In the genomic region with DNA sequence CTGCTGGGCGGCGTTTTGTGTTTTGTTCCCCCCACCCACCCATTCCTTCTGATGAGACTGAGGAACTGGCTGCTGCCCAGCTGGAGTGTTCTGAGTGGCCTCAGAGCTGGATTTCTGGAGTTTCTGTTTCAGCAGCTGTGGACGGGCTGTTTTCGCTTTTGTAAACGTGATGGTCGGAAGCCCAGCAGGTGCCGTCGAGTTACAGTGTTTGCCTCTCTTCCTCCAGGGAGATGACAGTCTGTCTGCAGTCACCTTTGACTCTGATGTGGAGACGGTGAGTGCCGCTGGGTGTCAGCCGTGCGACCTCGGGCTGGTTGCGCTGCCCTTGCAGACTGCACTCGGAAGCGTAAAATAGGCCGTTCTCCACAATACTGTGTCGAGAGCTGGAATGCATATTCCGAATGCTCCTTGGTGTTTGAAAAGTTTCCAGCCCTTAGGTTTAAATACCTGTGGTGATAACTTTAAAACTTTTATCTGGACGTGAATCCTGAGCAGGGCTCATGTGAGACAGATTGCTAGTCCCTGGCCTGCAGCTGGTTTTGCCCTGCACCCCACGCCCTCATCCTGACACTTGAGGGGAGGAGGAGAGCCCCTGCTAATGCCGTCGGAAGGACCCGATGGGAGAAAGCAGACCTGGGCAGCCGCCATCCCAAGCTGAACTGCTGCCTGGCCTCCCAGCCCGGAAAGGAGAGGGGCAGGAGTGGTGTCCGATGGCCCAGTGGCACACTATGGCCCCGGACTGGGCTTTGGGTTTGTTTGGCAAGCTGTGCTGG, we compare ENCODE assay signal across 8 cellular contexts. TPM values are rescaled to one million over a fixed set of nuclear protein-coding genes. Genes with fewer than 3 reads are reported as not detected.
DNase-seq lines count a peak whose midpoint lies in the region; ATAC-seq, FAIRE-seq and TF ChIP-seq lines count a peak whose summit lies in the region.

No MANE protein-coding gene starts in this region.

- H3K36me3 ChIP-seq in HepG2 (replicated peaks in 1 of 2; ENCODE audit: control insufficient read depth in 1 of 2, insufficient read depth in 2 of 2, low read length in 2 of 2) (no peaks in the 10 kb centered on the region), BE2C (no peaks in the 10 kb centered on the region)

- TF ChIP-seq RAD21 in HepG2 (CRISPR knock-in tag; IDR thresholded peaks at IDR 0.05): peak; percentile 65

- peak; percentile 96 for FAIRE-seq in HepG2 (lab: Jason Lieb, UNC)

- in situ Hi-C loops in HepG2 (cut with HindIII; ENCODE audit: extremely low pct_ligation_motif_present, low pct_unique_long_range_greater_than_20kb): loop anchor here (5.0 to 10.0 kb wide), 2 partner anchors 78 to 100 kb away; no protein-coding TSS in a partner anchor

- peak; percentile 63 for ATAC-seq in GM21717 (IDR thresholded peaks at IDR 0.05; ENCODE audit: unreplicated experiment)
- peak; percentile 98 for ATAC-seq in HepG2
- no peak for ATAC-seq in GM19463 (IDR thresholded peaks at IDR 0.05; ENCODE audit: unreplicated experiment)

- no peak for TF ChIP-seq POLR2A in HepG2 (IDR thresholded peaks at IDR 0.05; ENCODE audit: insufficient read depth in 1 of 2, low read depth in 2 of 2, low read length in 2 of 2)

- intact Hi-C loops in HepG2 (cut with micrococcal nuclease; ENCODE audit: unreplicated experiment): loop anchor here (1.0 to 10.0 kb wide), 4 partner anchors 70 to 114 kb away; a partner anchor contains a TSS

- peak; percentile 93 for DNase-seq in RPMI8226
- peak; percentile 56 for DNase-seq in HepG2 (ENCODE audit: low spot score)
- DNase-seq in BE2C: no peak
- no peak for DNase-seq in AML-193 (lab: John Stamatoyannopoulos, UW)
- DNase-seq in RKO (ENCODE audit: low spot score): no peak

- H3K79me2 ChIP-seq in HepG2 (ENCODE audit: insufficient read depth, low read length): no peaks in the 10 kb centered on the region

- POLR2A ChIA-PET in HepG2 (lab: Yijun Ruan, JAX): no interaction called here

- no TSS peak for BruUV-seq in HepG2 (replicated peaks; lab: Mats Ljungman, UMichigan)

- CTCF ChIA-PET in HepG2 (lab: Yijun Ruan, JAX; ENCODE audit: low intra/inter-chr PET ratio, low total read pairs): interaction anchor here (1.2 to 1.5 kb wide), 3 partner anchors 96 to 143 kb away, joined by 3 to 7 read pairs (median 5); no protein-coding TSS in a partner anchor

- peak overlapping the region; percentile 14 to 55 (median 26); a peak in 4 of 6 replicates for H3K4me3 ChIP-seq in HepG2 (replicated peaks in 1 of 3; ENCODE audit: insufficient read depth in 1 of 3, low read depth in 2 of 3, low read length in 3 of 3)
- H3K4me3 ChIP-seq in BE2C (ENCODE audit: low read depth, low read length): no peak overlapping the region

- no peaks in the 10 kb centered on the region for H3K9me3 ChIP-seq in HepG2 (ENCODE audit: low read length)
- no peaks in the 10 kb centered on the region for H3K9me3 ChIP-seq in BE2C

- H3K4me1 ChIP-seq in HepG2 (ENCODE audit: insufficient read depth, low read length): peaks cover 19% of the 10 kb centered on the region
- H3K4me1 ChIP-seq in BE2C: no peaks in the 10 kb centered on the region; the same call in 1 of the 2 replicates

- peak overlapping the region; percentile 81 for H3K4me2 ChIP-seq in HepG2 (ENCODE audit: low read depth, low read length)

- H3K27me3 ChIP-seq in HepG2 (ENCODE audit: control insufficient read depth in 1 of 2, insufficient read depth in 2 of 2, low read length in 2 of 2): no peaks in the 10 kb centered on the region
- H3K27me3 ChIP-seq in BE2C: no peaks in the 10 kb centered on the region

- H3K27ac ChIP-seq in HepG2 (ENCODE audit: extremely low read length, insufficient read depth, low read length): no peak overlapping the region

- no peak overlapping the region for H2AFZ ChIP-seq in HepG2 (ENCODE audit: low read length)

- no peak for TF ChIP-seq EP300 in HepG2 (IDR thresholded peaks at IDR 0.05; ENCODE audit: low read depth in 2 of 2, low read length in 2 of 2)
- no peak for TF ChIP-seq EP300 in HepG2 (CRISPR knock-in tag; IDR thresholded peaks at IDR 0.05; ENCODE audit: borderline replicate concordance)

- 42% methylated on average over 8 of the region's 28 CpGs for WGBS in HepG2 (ENCODE audit: low lambda C conversion rate)

- peak; percentile 57 for TF ChIP-seq CTCF in GM12872 (IDR thresholded peaks at IDR 0.05; ENCODE audit: insufficient read depth, low read depth, low read length)
- peak; percentile 85 for TF ChIP-seq CTCF in HepG2 (CRISPR knock-in tag; IDR thresholded peaks at IDR 0.05)
- no peak for TF ChIP-seq CTCF in BE2C (IDR thresholded peaks at IDR 0.05; ENCODE audit: low read depth, low read length)

- H3K9ac ChIP-seq in HepG2 (ENCODE audit: insufficient read depth, low read depth, low read length): no peak overlapping the region

- no peaks in the 10 kb centered on the region for H4K20me1 ChIP-seq in HepG2 (ENCODE audit: insufficient read depth, low read length)

RNA-seq across cellular contexts. Expression of a gene that starts 8.3 kb away (rescaled TPM):
- 2.5 and 3.0 TPM in 2 replicates for total RNA-seq in HepG2 (2016; rRNA removed; fragmentation: Illumina TruSeq; extraction: Trizol)
- total RNA-seq in HepG2 (2016; cell fraction: cytosol; rRNA removed; fragmentation: Illumina TruSeq; extraction: Trizol; ENCODE audit: low read depth): 1.8 and 2.7 TPM in 2 replicates
- 1.6 and 2.7 TPM in 2 replicates for total RNA-seq in HepG2 (2016; cell fraction: insoluble cytoplasmic fraction; rRNA removed; fragmentation: Illumina TruSeq; extraction: Trizol)
- total RNA-seq in HepG2 (2016; cell fraction: membrane; rRNA removed; fragmentation: Illumina TruSeq; extraction: Trizol): 3.0 and 4.1 TPM in 2 replicates
- total RNA-seq in HepG2 (2016; cell fraction: nucleus; rRNA removed; fragmentation: Illumina TruSeq; extraction: Trizol): 2.9 and 4.3 TPM in 2 replicates
- 1.5 and 1.7 TPM in 2 replicates for polyA plus RNA-seq in HepG2 (2011; rRNA removed)
- polyA plus RNA-seq in HepG2 (2011; cell fraction: cytosol; rRNA removed): 0.54 and 0.68 TPM in 2 replicates
- polyA plus RNA-seq in HepG2 (2011; cell fraction: nucleus; rRNA removed): 4.0 and 6.8 TPM in 2 replicates
- 0.59 and 0.83 TPM in 2 replicates for polyA plus RNA-seq in HepG2 (2012)
- 2.5 and 2.6 TPM in 2 replicates for polyA plus RNA-seq in HepG2 (2016; cell fraction: cytosol; fragmentation: Illumina TruSeq; extraction: Trizol; ENCODE audit: low read depth)
- 2.2 and 3.8 TPM in 2 replicates for polyA plus RNA-seq in HepG2 (2016; cell fraction: insoluble cytoplasmic fraction; fragmentation: Illumina TruSeq; extraction: Trizol; ENCODE audit: low read depth)
- 3.3 and 3.7 TPM in 2 replicates for polyA plus RNA-seq in HepG2 (2016; cell fraction: membrane; fragmentation: Illumina TruSeq; extraction: Trizol; ENCODE audit: low read depth)
- 6.7 and 9.8 TPM in 2 replicates for polyA plus RNA-seq in HepG2 (2016; cell fraction: nucleus; fragmentation: Illumina TruSeq; extraction: Trizol; ENCODE audit: insufficient read depth, low read depth)
- polyA minus RNA-seq in HepG2 (2011; rRNA and poly(A)+ RNA removed; ENCODE audit: low replicate concordance): 0.62 and 22.8 TPM in 2 replicates
- polyA minus RNA-seq in HepG2 (2011; cell fraction: cytosol; rRNA and poly(A)+ RNA removed): 0.62 and 1.5 TPM in 2 replicates
- polyA minus RNA-seq in HepG2 (2011; cell fraction: nucleus; rRNA and poly(A)+ RNA removed): 1.5 and 2.2 TPM in 2 replicates
- polyA plus RNA-seq in BE2C (2012; ENCODE audit: insufficient read depth, insufficient read length, low read depth): 4.5 TPM

RNA-seq across cellular contexts. Expression of a gene that starts 11.8 kb away (rescaled TPM):
- 16.7 and 20.3 TPM in 2 replicates for total RNA-seq in HepG2 (2016; rRNA removed; fragmentation: Illumina TruSeq; extraction: Trizol)
- total RNA-seq in HepG2 (2016; cell fraction: cytosol; rRNA removed; fragmentation: Illumina TruSeq; extraction: Trizol; ENCODE audit: low read depth): 3.4 and 3.6 TPM in 2 replicates
- total RNA-seq in HepG2 (2016; cell fraction: insoluble cytoplasmic fraction; rRNA removed; fragmentation: Illumina TruSeq; extraction: Trizol): 13.2 and 21.6 TPM in 2 replicates
- total RNA-seq in HepG2 (2016; cell fraction: membrane; rRNA removed; fragmentation: Illumina TruSeq; extraction: Trizol): 6.7 and 7.9 TPM in 2 replicates
- 18.7 and 21.1 TPM in 2 replicates for total RNA-seq in HepG2 (2016; cell fraction: nucleus; rRNA removed; fragmentation: Illumina TruSeq; extraction: Trizol)
- polyA plus RNA-seq in HepG2 (2011; rRNA removed): 10.2 and 14.6 TPM in 2 replicates
- polyA plus RNA-seq in HepG2 (2011; cell fraction: cytosol; rRNA removed): 5.0 and 10.7 TPM in 2 replicates
- 126 and 171 TPM in 2 replicates for polyA plus RNA-seq in HepG2 (2011; cell fraction: nucleus; rRNA removed)
- polyA plus RNA-seq in HepG2 (2012): 10.2 and 14.9 TPM in 2 replicates
- 1.2 and 1.3 TPM in 2 replicates for polyA plus RNA-seq in HepG2 (2016; cell fraction: cytosol; fragmentation: Illumina TruSeq; extraction: Trizol; ENCODE audit: low read depth)
- 10.1 and 12.8 TPM in 2 replicates for polyA plus RNA-seq in HepG2 (2016; cell fraction: insoluble cytoplasmic fraction; fragmentation: Illumina TruSeq; extraction: Trizol; ENCODE audit: low read depth)
- polyA plus RNA-seq in HepG2 (2016; cell fraction: membrane; fragmentation: Illumina TruSeq; extraction: Trizol; ENCODE audit: low read depth): 3.8 and 4.4 TPM in 2 replicates
- polyA plus RNA-seq in HepG2 (2016; cell fraction: nucleus; fragmentation: Illumina TruSeq; extraction: Trizol; ENCODE audit: insufficient read depth, low read depth): 43.7 and 48.3 TPM in 2 replicates
- 16.2 and 23.5 TPM in 2 replicates for polyA minus RNA-seq in HepG2 (2011; rRNA and poly(A)+ RNA removed; ENCODE audit: low replicate concordance)
- 7.9 and 8.9 TPM in 2 replicates for polyA minus RNA-seq in HepG2 (2011; cell fraction: cytosol; rRNA and poly(A)+ RNA removed)
- 10.3 and 10.4 TPM in 2 replicates for polyA minus RNA-seq in HepG2 (2011; cell fraction: nucleus; rRNA and poly(A)+ RNA removed)
- polyA plus RNA-seq in BE2C (2012; ENCODE audit: insufficient read depth, insufficient read length, low read depth): 77.4 TPM

RNA-seq across cellular contexts. Expression of a gene that starts 47.5 kb away (rescaled TPM):
- 0.44 TPM in 1 of 2 replicates, not detected in the other for total RNA-seq in HepG2 (2016; rRNA removed; fragmentation: Illumina TruSeq; extraction: Trizol)
- not detected in 2 replicates for total RNA-seq in HepG2 (2016; cell fraction: cytosol; rRNA removed; fragmentation: Illumina TruSeq; extraction: Trizol; ENCODE audit: low read depth)
- total RNA-seq in HepG2 (2016; cell fraction: insoluble cytoplasmic fraction; rRNA removed; fragmentation: Illumina TruSeq; extraction: Trizol): 0.18 and 0.80 TPM in 2 replicates
- total RNA-seq in HepG2 (2016; cell fraction: membrane; rRNA removed; fragmentation: Illumina TruSeq; extraction: Trizol): 0.22 and 0.24 TPM in 2 replicates
- total RNA-seq in HepG2 (2016; cell fraction: nucleus; rRNA removed; fragmentation: Illumina TruSeq; extraction: Trizol): 0.19 and 0.81 TPM in 2 replicates
- polyA plus RNA-seq in HepG2 (2011; rRNA removed): 1.5 and 1.6 TPM in 2 replicates
- polyA plus RNA-seq in HepG2 (2011; cell fraction: cytosol; rRNA removed): 1.1 and 2.1 TPM in 2 replicates
- 3.6 and 4.6 TPM in 2 replicates for polyA plus RNA-seq in HepG2 (2011; cell fraction: nucleus; rRNA removed)
- polyA plus RNA-seq in HepG2 (2012): 0.72 and 1.2 TPM in 2 replicates
- 0.07 and 0.11 TPM in 2 replicates for polyA plus RNA-seq in HepG2 (2016; cell fraction: cytosol; fragmentation: Illumina TruSeq; extraction: Trizol; ENCODE audit: low read depth)
- 0.16 TPM in 1 of 2 replicates, not detected in the other for polyA plus RNA-seq in HepG2 (2016; cell fraction: insoluble cytoplasmic fraction; fragmentation: Illumina TruSeq; extraction: Trizol; ENCODE audit: low read depth)
- polyA plus RNA-seq in HepG2 (2016; cell fraction: membrane; fragmentation: Illumina TruSeq; extraction: Trizol; ENCODE audit: low read depth): 0.12 and 0.18 TPM in 2 replicates
- polyA plus RNA-seq in HepG2 (2016; cell fraction: nucleus; fragmentation: Illumina TruSeq; extraction: Trizol; ENCODE audit: insufficient read depth, low read depth): 0.70 and 1.00 TPM in 2 replicates
- 3.4 and 11.1 TPM in 2 replicates for polyA minus RNA-seq in HepG2 (2011; rRNA and poly(A)+ RNA removed; ENCODE audit: low replicate concordance)
- 1.5 TPM in 2 replicates for polyA minus RNA-seq in HepG2 (2011; cell fraction: cytosol; rRNA and poly(A)+ RNA removed)
- 2.4 and 4.6 TPM in 2 replicates for polyA minus RNA-seq in HepG2 (2011; cell fraction: nucleus; rRNA and poly(A)+ RNA removed)
- polyA plus RNA-seq in BE2C (2012; ENCODE audit: insufficient read depth, insufficient read length, low read depth): 1.6 TPM

Comparison
In these comparisons a context has a peak if more than half of its experiments do, and no peak if none do; other contexts are left out.
1. DNase-seq: peak in RPMI8226 (single experiment) and HepG2 (single experiment); none in BE2C (single experiment), AML-193 (0 of 2) and RKO (single experiment).